In genomic region chr11:34613462-34614183, GRCh38 we compare ENCODE assay signal across 11 cellular contexts. TPM values are rescaled to one million over a fixed set of nuclear protein-coding genes. Genes with fewer than 3 reads are reported as not detected.
DNase-seq lines count a peak whose midpoint lies in the region; ATAC-seq and TF ChIP-seq lines count a peak whose summit lies in the region.
"Had no signal": no experiment of that assay in that cellular context is flagged by ENCODE, and none has a peak within 500 bp of the region (broad histone marks: within the 10 kb centered on the region; RNA-seq: fewer than 3 reads in every experiment).

No MANE protein-coding gene starts in this region.

- no peak for TF ChIP-seq CTCF in CD14-positive monocyte (IDR thresholded peaks at IDR 0.05)

- peaks cover 0 to 2% (median 2%) of the 10 kb centered on the region in 3 donors for H3K27me3 Mint-ChIP-seq in CD14-positive monocyte (ENCODE audit: low read depth in 3 of 3)
- peaks cover 41% of the 10 kb centered on the region for H3K27me3 Mint-ChIP-seq in activated T-helper 2 cell treated with anti-CD3 and anti-CD28 coated beads, Interferon-gamma antibody, Interleukin-2, Interleukin-4, amounts not matched to agents 10 μg/mL and 5 μg/mL and 100 μg/mL, durations not matched to agents 14 hours and 24 hours and 36 hours (ENCODE audit: low read depth)

- peak; percentile 80 for ATAC-seq in GM19023 (IDR thresholded peaks at IDR 0.05; ENCODE audit: unreplicated experiment)
- ATAC-seq in HG02870 (IDR thresholded peaks at IDR 0.05; ENCODE audit: unreplicated experiment) = peak; percentile 91
- ATAC-seq: activated CD8-positive, alpha-beta T cell treated with anti-CD3 and anti-CD28 coated beads for 36 hours had no signal

- H3K36me3 Mint-ChIP-seq in CD14-positive monocyte = peaks cover 0 to 2% of the 10 kb centered on the region in 2 donors
- H3K36me3 Mint-ChIP-seq in activated T-helper 2 cell treated with anti-CD3 and anti-CD28 coated beads, Interferon-gamma antibody, Interleukin-2, Interleukin-4, amounts not matched to agents 10 μg/mL and 5 μg/mL and 100 μg/mL, durations not matched to agents 14 hours and 24 hours and 36 hours (ENCODE audit: low read depth) = no peaks in the 10 kb centered on the region

- intact Hi-C loops in CD14-positive monocyte (cut with micrococcal nuclease) = no loop called here
- intact Hi-C loops in activated T-helper 2 cell treated with anti-CD3 and anti-CD28 coated beads, Interferon-gamma antibody, Interleukin-2, Interleukin-4, amounts not matched to agents 10 μg/mL and 5 μg/mL and 100 μg/mL, durations not matched to agents 14 hours and 24 hours and 36 hours (cut with micrococcal nuclease) = loop anchor here (1.0 kb wide), 1 partner anchor 37 kb away; no protein-coding TSS in a partner anchor

- peak overlapping the region in 4 of 7 donors; percentile 7 to 34 (median 22) for H3K27ac Mint-ChIP-seq in CD14-positive monocyte
- no peak overlapping the region for H3K27ac Mint-ChIP-seq in activated T-helper 2 cell treated with anti-CD3 and anti-CD28 coated beads, Interferon-gamma antibody, Interleukin-2, Interleukin-4, amounts not matched to agents 10 μg/mL and 5 μg/mL and 100 μg/mL, durations not matched to agents 14 hours and 24 hours and 36 hours
- H3K27ac Mint-ChIP-seq: activated CD8-positive, alpha-beta T cell treated with anti-CD3 and anti-CD28 coated beads for 36 hours had no signal

- H3K4me3 Mint-ChIP-seq in CD14-positive monocyte = no peak overlapping the region
- no peak overlapping the region for H3K4me3 Mint-ChIP-seq in activated T-helper 2 cell treated with anti-CD3 and anti-CD28 coated beads, Interferon-gamma antibody, Interleukin-2, Interleukin-4, amounts not matched to agents 10 μg/mL and 5 μg/mL and 100 μg/mL, durations not matched to agents 14 hours and 24 hours and 36 hours (ENCODE audit: low read depth)
- H3K4me3 Mint-ChIP-seq: activated CD8-positive, alpha-beta T cell treated with anti-CD3 and anti-CD28 coated beads for 36 hours had no signal

- H3K9me3 Mint-ChIP-seq in CD14-positive monocyte = peaks cover 0 to 3% (median 0%) of the 10 kb centered on the region in 7 donors
- H3K9me3 Mint-ChIP-seq in activated T-helper 2 cell treated with anti-CD3 and anti-CD28 coated beads, Interferon-gamma antibody, Interleukin-2, Interleukin-4, amounts not matched to agents 10 μg/mL and 5 μg/mL and 100 μg/mL, durations not matched to agents 14 hours and 24 hours and 36 hours = no peaks in the 10 kb centered on the region
- H3K9me3 Mint-ChIP-seq: activated CD8-positive, alpha-beta T cell treated with anti-CD3 and anti-CD28 coated beads for 36 hours had no signal

- DNase-seq in CD14-positive monocyte (ENCODE audit: low spot score) (no peak), NOMO-1 treated with dmso at 0.1 percent for 144 hours (lab: John Stamatoyannopoulos, UW; ENCODE audit: unreplicated experiment) (peak; percentile 51), NCI-H748 treated with DMSO at 0.1 percent for 48 hours (lab: John Stamatoyannopoulos, UW) (no peak), NCI-H187 treated with DMSO at 0.1 percent for 48 hours (lab: John Stamatoyannopoulos, UW) (no peak), OCI-M2 (lab: John Stamatoyannopoulos, UW; ENCODE audit: unreplicated experiment) (no peak)
- no peak for DNase-seq in activated T-helper 2 cell treated with anti-CD3 and anti-CD28 coated beads, Interferon-gamma antibody, Interleukin-2, Interleukin-4, amounts not matched to agents 10 μg/mL and 5 μg/mL and 100 μg/mL, durations not matched to agents 14 hours and 24 hours and 36 hours (ENCODE audit: low spot score)
- DNase-seq: activated CD8-positive, alpha-beta T cell treated with anti-CD3 and anti-CD28 coated beads for 36 hours; kidney; right lobe of liver had no signal

- H3K4me1 Mint-ChIP-seq in CD14-positive monocyte = peaks cover 35% of the 10 kb centered on the region
- peaks cover 14% of the 10 kb centered on the region for H3K4me1 Mint-ChIP-seq in activated T-helper 2 cell treated with anti-CD3 and anti-CD28 coated beads, Interferon-gamma antibody, Interleukin-2, Interleukin-4, amounts not matched to agents 10 μg/mL and 5 μg/mL and 100 μg/mL, durations not matched to agents 14 hours and 24 hours and 36 hours (ENCODE audit: low read depth)

RNA-seq across cellular contexts. Expression of gene EHF, which starts 7.3 kb away (rescaled TPM):
- polyA plus RNA-seq in CD14-positive monocyte = under 1 TPM in 1 of 2 donors, not detected in 1; 0.21 TPM
- not detected in 2 replicates for total RNA-seq in activated T-helper 2 cell treated with anti-CD3 and anti-CD28 coated beads, Interferon-gamma antibody, Interleukin-2, Interleukin-4, amounts not matched to agents 10 μg/mL and 5 μg/mL and 100 μg/mL, durations not matched to agents 14 hours and 24 hours and 36 hours
- total RNA-seq: activated CD8-positive, alpha-beta T cell treated with anti-CD3 and anti-CD28 coated beads for 36 hours had no signal
